In the genomic region with DNA sequence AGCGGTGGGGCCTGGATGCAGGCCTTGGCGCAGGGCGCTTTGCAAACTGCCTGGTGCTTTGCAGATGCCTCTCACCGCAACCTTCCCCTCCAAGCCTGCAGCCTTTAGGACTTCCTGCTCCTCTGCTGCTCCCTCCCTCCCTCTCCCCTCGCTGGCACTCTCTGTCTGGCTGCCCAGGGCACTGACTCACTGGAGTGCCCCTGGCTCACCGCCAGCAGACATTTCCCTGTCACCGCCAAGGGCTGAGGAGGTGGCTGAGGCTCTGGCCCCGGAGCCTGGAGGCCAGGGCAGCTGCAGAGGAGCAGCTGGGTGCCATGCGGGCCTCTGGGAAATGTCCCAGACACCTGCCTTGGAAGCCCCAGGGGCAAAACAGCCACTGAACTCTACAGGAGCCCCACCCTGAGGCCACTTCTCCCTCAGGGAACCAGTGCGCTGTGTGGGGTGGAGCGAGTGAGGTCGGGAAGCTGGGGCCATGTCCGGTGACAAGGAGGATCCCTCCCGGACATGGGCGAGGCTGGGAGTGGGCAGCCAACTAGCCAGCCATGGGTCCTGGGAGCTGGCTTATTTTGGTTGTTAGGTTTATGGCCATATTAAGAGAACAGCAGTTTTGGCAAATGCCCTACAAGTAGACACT, we compare ENCODE assay signal across 8 cellular contexts. TPM values are rescaled to one million over a fixed set of nuclear protein-coding genes. Genes with fewer than 3 reads are reported as not detected.
DNase-seq lines count a peak whose midpoint lies in the region; ATAC-seq and TF ChIP-seq lines count a peak whose summit lies in the region.

No MANE protein-coding gene starts in this region.

- peaks cover 7% of the 10 kb centered on the region for H3K4me1 ChIP-seq in colonic mucosa

- DNase-seq in activated T-cell treated with anti-CD3 and anti-CD28 coated beads for 1 hour (ENCODE audit: low read depth) (peak; percentile 22), activated T-cell treated with anti-CD3 and anti-CD28 coated beads for 4 hours (no peak), NCI-H128 (lab: John Stamatoyannopoulos, UW; ENCODE audit: unreplicated experiment) (peak; percentile 82), T1000 (lab: John Stamatoyannopoulos, UW) (peak; percentile 78), colonic mucosa (peak; percentile 93), mesenteric fat pad (ENCODE audit: low spot score) (peak; percentile 92), SKM-1 (lab: John Stamatoyannopoulos, UW; ENCODE audit: unreplicated experiment) (no peak)

- H3K4me1 Mint-ChIP-seq in stimulated activated memory B cell treated with anti-CD40 and anti-IgM and Interleukin-4, amounts not matched to agents 10 μg/mL and 1 μg/mL and 100 μg/mL, for 72 hours: no peaks in the 10 kb centered on the region

- H3K27me3 Mint-ChIP-seq in stimulated activated memory B cell treated with anti-CD40 and anti-IgM and Interleukin-4, amounts not matched to agents 10 μg/mL and 1 μg/mL and 100 μg/mL, for 72 hours: peaks cover 9% of the 10 kb centered on the region

- H3K27ac ChIP-seq in colonic mucosa: peak overlapping the region; percentile 74

- no peak overlapping the region for H3K9ac ChIP-seq in colonic mucosa (ENCODE audit: low read depth in 2 of 2, low read length in 2 of 2)

- no peaks in the 10 kb centered on the region for H3K36me3 ChIP-seq in colonic mucosa

- no peaks in the 10 kb centered on the region for H3K9me3 Mint-ChIP-seq in stimulated activated memory B cell treated with anti-CD40 and anti-IgM and Interleukin-4, amounts not matched to agents 10 μg/mL and 1 μg/mL and 100 μg/mL, for 72 hours

- intact Hi-C loops in colonic mucosa (cut with DNase I): loop anchor here (5.0 to 10.0 kb wide), 3 partner anchors 46 to 828 kb away; no protein-coding TSS in a partner anchor

- H3K27me3 ChIP-seq in colonic mucosa: no peaks in the 10 kb centered on the region

- ATAC-seq in stimulated activated memory B cell treated with anti-CD40 and anti-IgM and Interleukin-4, amounts not matched to agents 10 μg/mL and 1 μg/mL and 100 μg/mL, for 72 hours: peak; percentile 68

- no peak for TF ChIP-seq CTCF in colonic mucosa (IDR thresholded peaks at IDR 0.05)

- no peaks in the 10 kb centered on the region for H3K9me3 ChIP-seq in colonic mucosa

- H3K4me3 ChIP-seq in colonic mucosa: peak overlapping the region; percentile 4

- H3K27ac Mint-ChIP-seq in stimulated activated memory B cell treated with anti-CD40 and anti-IgM and Interleukin-4, amounts not matched to agents 10 μg/mL and 1 μg/mL and 100 μg/mL, for 72 hours: no peak overlapping the region

- peaks cover 16% of the 10 kb centered on the region for H3K36me3 Mint-ChIP-seq in stimulated activated memory B cell treated with anti-CD40 and anti-IgM and Interleukin-4, amounts not matched to agents 10 μg/mL and 1 μg/mL and 100 μg/mL, for 72 hours

- H3K4me3 Mint-ChIP-seq in stimulated activated memory B cell treated with anti-CD40 and anti-IgM and Interleukin-4, amounts not matched to agents 10 μg/mL and 1 μg/mL and 100 μg/mL, for 72 hours: no peak overlapping the region

RNA-seq across cellular contexts. Expression of a gene that starts 53.4 kb away (rescaled TPM):
- 10 to 100 TPM; 17.1 to 21.9 TPM for total RNA-seq in colonic mucosa
- total RNA-seq in mesenteric fat pad: 29.8 TPM

Comparison
In these comparisons a context has a peak if more than half of its experiments do, and no peak if none do; other contexts are left out.
1. DNase-seq: peak in activated T-cell treated with anti-CD3 and anti-CD28 coated beads for 1 hour (single experiment), NCI-H128 (single experiment), T1000 (single experiment), colonic mucosa (single experiment) and mesenteric fat pad (single experiment); none in activated T-cell treated with anti-CD3 and anti-CD28 coated beads for 4 hours (single experiment) and SKM-1 (single experiment).